ENCODE assay signal across 1 cellular context in genomic region chr15:52139599-52140462, GRCh38.
TF ChIP-seq lines count a peak whose summit lies in the region.

No MANE protein-coding gene starts in this region.

TF ChIP-seq in HepG2, 621 proteins besides CTCF, POLR2A, EP300 and RAD21 (continued from another document and continues in another):
- TF ChIP-seq ZNF280D (CRISPR knock-in tag; IDR thresholded peaks at IDR 0.05) (no peak), NRL (CRISPR knock-in tag; IDR thresholded peaks at IDR 0.05; ENCODE audit: borderline replicate concordance) (no peak), ZNF792 (CRISPR knock-in tag; IDR thresholded peaks at IDR 0.05) (no peak), ZFY (CRISPR knock-in tag; IDR thresholded peaks at IDR 0.05) (0 out of 2 replicates have a peak, but pooled peaks have one; percentile 42), ZNF772 (CRISPR knock-in tag; IDR thresholded peaks at IDR 0.05) (0 out of 2 replicates have a peak, but pooled peaks have one; percentile 52), ZNF280B (CRISPR knock-in tag; IDR thresholded peaks at IDR 0.05; ENCODE audit: borderline replicate concordance) (no peak), ZNF230 (CRISPR knock-in tag; IDR thresholded peaks at IDR 0.05) (no peak), ZNF709 (CRISPR knock-in tag; IDR thresholded peaks at IDR 0.05) (no peak), KAT8 (CRISPR knock-in tag; IDR thresholded peaks at IDR 0.05) (0 out of 2 replicates have a peak, but pooled peaks have one; percentile 17), HNRNPUL1 (IDR thresholded peaks at IDR 0.05; ENCODE audit: low read depth, low read length) (no peak), TFDP1 (CRISPR knock-in tag; IDR thresholded peaks at IDR 0.05; ENCODE audit: borderline replicate concordance) (no peak), NFE2L2 (IDR thresholded peaks at IDR 0.05; ENCODE audit: low read length) (no peak), HDAC1 (CRISPR knock-in tag; IDR thresholded peaks at IDR 0.05) (no peak), MIER2 (CRISPR knock-in tag; IDR thresholded peaks at IDR 0.05) (no peak), NCOA2 (CRISPR knock-in tag; IDR thresholded peaks at IDR 0.05) (no peak), FIP1L1 (IDR thresholded peaks at IDR 0.05; ENCODE audit: borderline replicate concordance, insufficient read depth, low read depth, low read length) (no peak), NKX3-1 (CRISPR knock-in tag; IDR thresholded peaks at IDR 0.05) (no peak), HNRNPH1 (optimal IDR thresholded peaks at IDR 0.05; ENCODE audit: low read depth, low read length) (no peak), ZNF784 (CRISPR knock-in tag; IDR thresholded peaks at IDR 0.05; ENCODE audit: borderline replicate concordance) (no peak), NPAS2 (CRISPR knock-in tag; IDR thresholded peaks at IDR 0.05; ENCODE audit: borderline replicate concordance) (no peak), ZC3H13 (CRISPR knock-in tag; IDR thresholded peaks at IDR 0.05) (no peak), ATF5 (CRISPR knock-in tag; IDR thresholded peaks at IDR 0.05; ENCODE audit: low read depth) (no peak), ZNF143 (CRISPR knock-in tag; IDR thresholded peaks at IDR 0.05) (0 out of 2 replicates have a peak, but pooled peaks have one; percentile 11), FOXA1 (IDR thresholded peaks at IDR 0.05) (no peak), FOXA1 (CRISPR knock-in tag; IDR thresholded peaks at IDR 0.05) (peak; percentile 70), ZNF790 (CRISPR knock-in tag; IDR thresholded peaks at IDR 0.05; ENCODE audit: borderline replicate concordance) (no peak), SOX6 (IDR thresholded peaks at IDR 0.05) (no peak), SOX6 (CRISPR knock-in tag; IDR thresholded peaks at IDR 0.05) (peak; percentile 64), ZNF232 (CRISPR knock-in tag; IDR thresholded peaks at IDR 0.05; ENCODE audit: borderline replicate concordance) (no peak), STAG1 (CRISPR knock-in tag; IDR thresholded peaks at IDR 0.05) (peak; percentile 91), SIX4 (CRISPR knock-in tag; IDR thresholded peaks at IDR 0.05) (no peak), HNF1A (IDR thresholded peaks at IDR 0.05; ENCODE audit: low read depth) (no peak), HNF1A (CRISPR knock-in tag; IDR thresholded peaks at IDR 0.05; ENCODE audit: borderline replicate concordance) (no peak), ZNF180 (CRISPR knock-in tag; IDR thresholded peaks at IDR 0.05; ENCODE audit: borderline replicate concordance, low read depth) (0 out of 2 replicates have a peak, but pooled peaks have one; percentile 59), ZNF546 (CRISPR knock-in tag; conservative IDR thresholded peaks at IDR 0.05) (no peak), GLI4 (CRISPR knock-in tag; IDR thresholded peaks at IDR 0.05; ENCODE audit: borderline replicate concordance) (no peak), ZNF746 (CRISPR knock-in tag; IDR thresholded peaks at IDR 0.05) (no peak), KDM5B (CRISPR knock-in tag; IDR thresholded peaks at IDR 0.05; ENCODE audit: borderline replicate concordance) (no peak), KLF16 (CRISPR knock-in tag; IDR thresholded peaks at IDR 0.05) (no peak)
- TF ChIP-seq, protein P1, sequence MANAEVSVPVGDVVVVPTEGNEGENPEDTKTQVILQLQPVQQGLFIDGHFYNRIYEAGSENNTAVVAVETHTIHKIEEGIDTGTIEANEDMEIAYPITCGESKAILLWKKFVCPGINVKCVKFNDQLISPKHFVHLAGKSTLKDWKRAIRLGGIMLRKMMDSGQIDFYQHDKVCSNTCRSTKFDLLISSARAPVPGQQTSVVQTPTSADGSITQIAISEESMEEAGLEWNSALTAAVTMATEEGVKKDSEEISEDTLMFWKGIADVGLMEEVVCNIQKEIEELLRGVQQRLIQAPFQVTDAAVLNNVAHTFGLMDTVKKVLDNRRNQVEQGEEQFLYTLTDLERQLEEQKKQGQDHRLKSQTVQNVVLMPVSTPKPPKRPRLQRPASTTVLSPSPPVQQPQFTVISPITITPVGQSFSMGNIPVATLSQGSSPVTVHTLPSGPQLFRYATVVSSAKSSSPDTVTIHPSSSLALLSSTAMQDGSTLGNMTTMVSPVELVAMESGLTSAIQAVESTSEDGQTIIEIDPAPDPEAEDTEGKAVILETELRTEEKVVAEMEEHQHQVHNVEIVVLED (CRISPR knock-in tag; IDR thresholded peaks at IDR 0.05; ENCODE audit: borderline replicate concordance) = no peak; the same call in 1 of the 2 replicates
- TF ChIP-seq, protein P2, sequence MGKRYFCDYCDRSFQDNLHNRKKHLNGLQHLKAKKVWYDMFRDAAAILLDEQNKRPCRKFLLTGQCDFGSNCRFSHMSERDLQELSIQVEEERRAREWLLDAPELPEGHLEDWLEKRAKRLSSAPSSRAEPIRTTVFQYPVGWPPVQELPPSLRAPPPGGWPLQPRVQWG (CRISPR knock-in tag; IDR thresholded peaks at IDR 0.05; ENCODE audit: borderline replicate concordance, low read depth) = no peak
- TF ChIP-seq, protein P3, sequence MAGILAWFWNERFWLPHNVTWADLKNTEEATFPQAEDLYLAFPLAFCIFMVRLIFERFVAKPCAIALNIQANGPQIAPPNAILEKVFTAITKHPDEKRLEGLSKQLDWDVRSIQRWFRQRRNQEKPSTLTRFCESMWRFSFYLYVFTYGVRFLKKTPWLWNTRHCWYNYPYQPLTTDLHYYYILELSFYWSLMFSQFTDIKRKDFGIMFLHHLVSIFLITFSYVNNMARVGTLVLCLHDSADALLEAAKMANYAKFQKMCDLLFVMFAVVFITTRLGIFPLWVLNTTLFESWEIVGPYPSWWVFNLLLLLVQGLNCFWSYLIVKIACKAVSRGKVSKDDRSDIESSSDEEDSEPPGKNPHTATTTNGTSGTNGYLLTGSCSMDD (CRISPR knock-in tag; IDR thresholded peaks at IDR 0.05) = no peak
- TF ChIP-seq, protein P4, sequence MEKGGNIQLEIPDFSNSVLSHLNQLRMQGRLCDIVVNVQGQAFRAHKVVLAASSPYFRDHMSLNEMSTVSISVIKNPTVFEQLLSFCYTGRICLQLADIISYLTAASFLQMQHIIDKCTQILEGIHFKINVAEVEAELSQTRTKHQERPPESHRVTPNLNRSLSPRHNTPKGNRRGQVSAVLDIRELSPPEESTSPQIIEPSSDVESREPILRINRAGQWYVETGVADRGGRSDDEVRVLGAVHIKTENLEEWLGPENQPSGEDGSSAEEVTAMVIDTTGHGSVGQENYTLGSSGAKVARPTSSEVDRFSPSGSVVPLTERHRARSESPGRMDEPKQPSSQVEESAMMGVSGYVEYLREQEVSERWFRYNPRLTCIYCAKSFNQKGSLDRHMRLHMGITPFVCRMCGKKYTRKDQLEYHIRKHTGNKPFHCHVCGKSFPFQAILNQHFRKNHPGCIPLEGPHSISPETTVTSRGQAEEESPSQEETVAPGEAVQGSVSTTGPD (CRISPR knock-in tag; IDR thresholded peaks at IDR 0.05) = no peak
- TF ChIP-seq, protein P5, sequence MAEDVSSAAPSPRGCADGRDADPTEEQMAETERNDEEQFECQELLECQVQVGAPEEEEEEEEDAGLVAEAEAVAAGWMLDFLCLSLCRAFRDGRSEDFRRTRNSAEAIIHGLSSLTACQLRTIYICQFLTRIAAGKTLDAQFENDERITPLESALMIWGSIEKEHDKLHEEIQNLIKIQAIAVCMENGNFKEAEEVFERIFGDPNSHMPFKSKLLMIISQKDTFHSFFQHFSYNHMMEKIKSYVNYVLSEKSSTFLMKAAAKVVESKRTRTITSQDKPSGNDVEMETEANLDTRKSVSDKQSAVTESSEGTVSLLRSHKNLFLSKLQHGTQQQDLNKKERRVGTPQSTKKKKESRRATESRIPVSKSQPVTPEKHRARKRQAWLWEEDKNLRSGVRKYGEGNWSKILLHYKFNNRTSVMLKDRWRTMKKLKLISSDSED (CRISPR knock-in tag; IDR thresholded peaks at IDR 0.05) = no peak
- TF ChIP-seq, protein P6, sequence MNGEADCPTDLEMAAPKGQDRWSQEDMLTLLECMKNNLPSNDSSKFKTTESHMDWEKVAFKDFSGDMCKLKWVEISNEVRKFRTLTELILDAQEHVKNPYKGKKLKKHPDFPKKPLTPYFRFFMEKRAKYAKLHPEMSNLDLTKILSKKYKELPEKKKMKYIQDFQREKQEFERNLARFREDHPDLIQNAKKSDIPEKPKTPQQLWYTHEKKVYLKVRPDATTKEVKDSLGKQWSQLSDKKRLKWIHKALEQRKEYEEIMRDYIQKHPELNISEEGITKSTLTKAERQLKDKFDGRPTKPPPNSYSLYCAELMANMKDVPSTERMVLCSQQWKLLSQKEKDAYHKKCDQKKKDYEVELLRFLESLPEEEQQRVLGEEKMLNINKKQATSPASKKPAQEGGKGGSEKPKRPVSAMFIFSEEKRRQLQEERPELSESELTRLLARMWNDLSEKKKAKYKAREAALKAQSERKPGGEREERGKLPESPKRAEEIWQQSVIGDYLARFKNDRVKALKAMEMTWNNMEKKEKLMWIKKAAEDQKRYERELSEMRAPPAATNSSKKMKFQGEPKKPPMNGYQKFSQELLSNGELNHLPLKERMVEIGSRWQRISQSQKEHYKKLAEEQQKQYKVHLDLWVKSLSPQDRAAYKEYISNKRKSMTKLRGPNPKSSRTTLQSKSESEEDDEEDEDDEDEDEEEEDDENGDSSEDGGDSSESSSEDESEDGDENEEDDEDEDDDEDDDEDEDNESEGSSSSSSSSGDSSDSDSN (CRISPR knock-in tag; IDR thresholded peaks at IDR 0.05) = no peak
